ENCODE assay signal across 9 cellular contexts in genomic region chr7:10128748-10129147, GRCh38.
DNase-seq lines count a peak whose midpoint lies in the region; ATAC-seq, FAIRE-seq and TF ChIP-seq lines count a peak whose summit lies in the region.
"Had no signal": no experiment of that assay in that cellular context is flagged by ENCODE, and none has a peak within 500 bp of the region (broad histone marks: within the 10 kb centered on the region; RNA-seq: fewer than 3 reads in every experiment).

No MANE protein-coding gene starts in this region.

- H3K27ac ChIP-seq in heart left ventricle, result no peak overlapping the region

- H3K4me1 Mint-ChIP-seq in mesothelial cell of epicardium, result no peaks in the 10 kb centered on the region

- DNase-seq in NCI-H1105 treated with DMSO at 0.1 percent for 48 hours (lab: John Stamatoyannopoulos, UW), result peak; percentile 38
- peak; percentile 0 for DNase-seq in choroid plexus epithelial cell (ENCODE audit: low read depth)
- no peak for DNase-seq in mesothelial cell of epicardium (ENCODE audit: low spot score in 2 of 2, unreplicated experiment in 2 of 2)
- no peak for DNase-seq in RCC 7860 (ENCODE audit: low spot score)
- no peak for DNase-seq in activated naive CD4-positive, alpha-beta T cell (lab: John Stamatoyannopoulos, UW)
- DNase-seq in heart left ventricle, result no peak
- DNase-seq in NCI-H2227 (lab: John Stamatoyannopoulos, UW; ENCODE audit: unreplicated experiment), result no peak
- DNase-seq: activated T-cell treated with anti-CD3 and anti-CD28 coated beads for 4 hours had no signal

- peaks cover 1% of the 10 kb centered on the region for H3K9me3 Mint-ChIP-seq in mesothelial cell of epicardium

- H3K27ac Mint-ChIP-seq in mesothelial cell of epicardium, result no peak overlapping the region

- no peak for FAIRE-seq in RCC 7860 (lab: Jason Lieb, UNC)

- H3K4me3 Mint-ChIP-seq in mesothelial cell of epicardium, result no peak overlapping the region

- TF ChIP-seq POLR2A in heart left ventricle (IDR thresholded peaks at IDR 0.05), result no peak

- ATAC-seq in heart left ventricle, result no peak

- H3K9me3 ChIP-seq in heart left ventricle, result no peaks in the 10 kb centered on the region

- no peaks in the 10 kb centered on the region for H3K36me3 ChIP-seq in heart left ventricle

- 54 to 62% (median 58%) methylated on average over 1 of the region's 1 CpG for WGBS in heart left ventricle, 4 donors

- intact Hi-C loops in heart left ventricle (cut with DNase I), result loop anchor here in 1 of 10 donors (10.0 kb wide), 1 partner anchor 244 kb away; no protein-coding TSS in a partner anchor

- H3K4me3 ChIP-seq in choroid plexus epithelial cell (ENCODE audit: low read depth, low read length), result no peak overlapping the region
- no peak overlapping the region for H3K4me3 ChIP-seq in heart left ventricle

- no peaks in the 10 kb centered on the region for H3K27me3 Mint-ChIP-seq in mesothelial cell of epicardium (ENCODE audit: low read depth)

- TF ChIP-seq CTCF in GM12873 (IDR thresholded peaks at IDR 0.05; ENCODE audit: insufficient read depth, low read depth, low read length, missing control alignments), result peak; percentile 11
- peak; percentile 7 for TF ChIP-seq CTCF in choroid plexus epithelial cell (conservative IDR thresholded peaks at IDR 0.05; ENCODE audit: low read depth, low read length)
- TF ChIP-seq CTCF in mesothelial cell of epicardium (IDR thresholded peaks at IDR 0.05; ENCODE audit: unreplicated experiment), result peak; percentile 36
- peak in 5 of 12 donors; percentile 4 to 43 (median 20) for TF ChIP-seq CTCF in heart left ventricle (IDR thresholded peaks at IDR 0.05)

- H3K36me3 Mint-ChIP-seq in mesothelial cell of epicardium, result no peaks in the 10 kb centered on the region

- no peaks in the 10 kb centered on the region for H3K27me3 ChIP-seq in heart left ventricle

- no peaks in the 10 kb centered on the region for H3K4me1 ChIP-seq in heart left ventricle

Comparison
In these comparisons a context has a peak if more than half of its experiments do, and no peak if none do; other contexts are left out.
1. DNase-seq: peak in NCI-H1105 treated with DMSO at 0.1 percent for 48 hours (single experiment) and choroid plexus epithelial cell (single experiment); none in mesothelial cell of epicardium (0 of 2), RCC 7860 (single experiment), activated naive CD4-positive, alpha-beta T cell (0 of 4), heart left ventricle (0 of 5) and NCI-H2227 (single experiment).